26 cellular contexts compared by ENCODE assay signal in genomic region chr21:23593582-23593981, GRCh38.
"Had no signal": no experiment of that assay in that cellular context is flagged by ENCODE, and none has a peak within 500 bp of the region (broad histone marks: within the 10 kb centered on the region; RNA-seq: fewer than 3 reads in every experiment).

No MANE protein-coding gene starts in this region.

- DNase-seq: stimulated activated CD4-positive, alpha-beta T cell treated with anti-CD3 and anti-CD28 coated beads, Interleukin-2, amount 100 ng/mL, for 48 hours; stimulated activated CD4-positive, alpha-beta T cell treated with anti-CD3 and anti-CD28 coated beads, Interleukin-4, amount 100 ng/mL, for 1 hour; stimulated activated CD4-positive, alpha-beta T cell treated with anti-CD3 and anti-CD28 coated beads, Interleukin-4, amount 100 ng/mL, for 24 hours; stimulated activated CD4-positive, alpha-beta T cell treated with anti-CD3 and anti-CD28 coated beads, Interleukin-4, amount 100 ng/mL, for 4 hours; stimulated activated CD8-positive, alpha-beta memory T cell treated with anti-CD3 and anti-CD28 coated beads, Interleukin-4, amount 100 ng/mL, for 48 hours; stimulated activated naive B cell treated with anti-CD40 and anti-IgM and Interleukin-4, amounts not matched to agents 10 μg/mL and 1 μg/mL and 100 μg/mL, for 72 hours; stimulated activated naive CD4-positive, alpha-beta T cell; stimulated activated naive CD4-positive, alpha-beta T cell treated with Interleukin-2 at 50 U/mL for 16 hours; stimulated activated naive CD8-positive, alpha-beta T cell treated with anti-CD3 and anti-CD28 coated beads, Interleukin-15, amount 100 ng/mL, for 72 hours; stimulated activated naive CD8-positive, alpha-beta T cell treated with anti-CD3 and anti-CD28 coated beads, Interleukin-15, Interleukin-2, amounts not matched to agents 100 U/mL and 50 U/mL, for 24 hours; stomach; substantia nigra; testis; thyroid gland; tibial artery; transverse colon; trophoblast cell; upper lobe of left lung; uterus had no signal

- H3K27me3 ChIP-seq: stomach, suprapubic skin, testis, thyroid gland, tibial artery, tibial nerve, transverse colon, upper lobe of left lung, uterus, vagina had no signal

- H3K9me3 ChIP-seq: stomach, suprapubic skin, testis, thoracic aorta, thyroid gland, tibial artery, tibial nerve, transverse colon, upper lobe of left lung, uterus, vagina had no signal

- FAIRE-seq: urothelium cell line had no signal

- H3K4me3 ChIP-seq: stomach, suprapubic skin, testis, thoracic aorta, thyroid gland, tibial artery, tibial nerve, transverse colon, upper lobe of left lung, uterus, vagina had no signal

- H3K36me3 ChIP-seq: stomach, suprapubic skin, thoracic aorta, thyroid gland, tibial artery, tibial nerve, transverse colon, upper lobe of left lung, uterus, vagina had no signal

- H3K27ac ChIP-seq: stomach, suprapubic skin, testis, thoracic aorta, thyroid gland, tibial artery, tibial nerve, transverse colon, upper lobe of left lung, uterus, vagina had no signal

- ATAC-seq: stimulated activated effector memory CD8-positive, alpha-beta T cell treated with anti-CD3 and anti-CD28 coated beads, Interleukin-12 subunit alpha, Interleukin-12 subunit beta, amount 100 ng/mL, for 72 hours; stimulated activated memory B cell treated with anti-CD40 and anti-IgM and Interleukin-4, amounts not matched to agents 10 μg/mL and 1 μg/mL and 100 μg/mL, for 72 hours; stimulated activated naive B cell treated with anti-CD40 and anti-IgM and Interleukin-4, amounts not matched to agents 10 μg/mL and 1 μg/mL and 100 μg/mL, for 72 hours; stimulated activated naive CD8-positive, alpha-beta T cell treated with anti-CD3 and anti-CD28 coated beads, Interleukin-15, amount 100 ng/mL, for 72 hours; stimulated activated naive CD8-positive, alpha-beta T cell treated with anti-CD3 and anti-CD28 coated beads, Interleukin-15, Interleukin-2, amounts not matched to agents 100 U/mL and 50 U/mL, for 24 hours had no signal

- H3K4me1 ChIP-seq: stomach, suprapubic skin, testis, thyroid gland, tibial artery, tibial nerve, transverse colon, upper lobe of left lung, uterus, vagina had no signal
